8 cellular contexts compared by ENCODE assay signal in genomic region chr15:44735482-44736260, GRCh38. TPM values are rescaled to one million over a fixed set of nuclear protein-coding genes. Genes with fewer than 3 reads are reported as not detected.
A peak's percentile ranks its signal among the peaks of the same experiment; 100 is the strongest.
DNase-seq lines count a peak whose midpoint lies in the region; ATAC-seq lines count a peak whose summit lies in the region.

No MANE protein-coding gene starts in this region.

- H3K4me3 Mint-ChIP-seq in IgD-negative memory B cell (peak overlapping the region; percentile 80 to 96 (median 87)), naive B cell (peak overlapping the region; percentile 6 to 74 (median 57))

- peak in 1 of 2 donors; percentile 43 for DNase-seq in activated naive CD4-positive, alpha-beta T cell treated with anti-CD3 and anti-CD28 coated beads, Interleukin-2, amount 50 U/mL, for 72 hours (ENCODE audit: low spot score in 2 of 2)
- no peak for DNase-seq in naive B cell
- no peak for DNase-seq in SW480 (ENCODE audit: low spot score)
- DNase-seq in hippocampal formation (lab: John Stamatoyannopoulos, UW), result no peak
- DNase-seq in T1000 (lab: John Stamatoyannopoulos, UW), result no peak

- ATAC-seq in activated naive CD4-positive, alpha-beta T cell treated with anti-CD3 and anti-CD28 coated beads, Interleukin-2, amount 50 U/mL, for 72 hours, result peak; percentile 72
- ATAC-seq in naive B cell (ENCODE audit: low read depth in 2 of 2) (peak; percentile 58 to 66), HG02981 (IDR thresholded peaks at IDR 0.05; ENCODE audit: unreplicated experiment) (no peak)

- H3K4me3 ChIP-seq in GM08714 (ENCODE audit: low read length), result peak overlapping the region; percentile 52; the same call in 1 of the 2 replicates

- no peaks in the 10 kb centered on the region for H3K27me3 Mint-ChIP-seq in IgD-negative memory B cell
- H3K27me3 Mint-ChIP-seq in naive B cell, result no peaks in the 10 kb centered on the region

- H3K36me3 Mint-ChIP-seq in IgD-negative memory B cell (peaks cover 3% of the 10 kb centered on the region), naive B cell (no peaks in the 10 kb centered on the region)
- peaks cover 16 to 19% of the 10 kb centered on the region in 2 donors for H3K36me3 Mint-ChIP-seq in activated naive CD4-positive, alpha-beta T cell treated with anti-CD3 and anti-CD28 coated beads, Interleukin-2, amount 50 U/mL, for 72 hours

- peak overlapping the region; percentile 81 to 95 (median 95) for H3K27ac Mint-ChIP-seq in IgD-negative memory B cell
- peak overlapping the region; percentile 58 to 98 for H3K27ac Mint-ChIP-seq in activated naive CD4-positive, alpha-beta T cell treated with anti-CD3 and anti-CD28 coated beads, Interleukin-2, amount 50 U/mL, for 72 hours
- H3K27ac Mint-ChIP-seq in naive B cell, result peak overlapping the region; percentile 81 to 96 (median 94)

- H3K4me1 Mint-ChIP-seq in IgD-negative memory B cell (peaks cover 42 to 51% (median 48%) of the 10 kb centered on the region in 3 donors), naive B cell (peaks cover 26 to 43% (median 30%) of the 10 kb centered on the region in 3 donors)

- H3K9me3 Mint-ChIP-seq in IgD-negative memory B cell (no peaks in the 10 kb centered on the region), naive B cell (peaks cover 0 to 2% (median 0%) of the 10 kb centered on the region in 7 donors)
- no peaks in the 10 kb centered on the region for H3K9me3 Mint-ChIP-seq in activated naive CD4-positive, alpha-beta T cell treated with anti-CD3 and anti-CD28 coated beads, Interleukin-2, amount 50 U/mL, for 72 hours

RNA-seq across cellular contexts. Expression of gene TRIM69, which starts 0.7 kb away (rescaled TPM):
- polyA plus RNA-seq in IgD-negative memory B cell, result 30.7 TPM
- 10 to 100 TPM; 60.8 to 68.8 TPM for total RNA-seq in activated naive CD4-positive, alpha-beta T cell treated with anti-CD3 and anti-CD28 coated beads, Interleukin-2, amount 50 U/mL, for 72 hours
- polyA plus RNA-seq in naive B cell (ENCODE audit: low read depth in 6 of 6), result 10 to 100 TPM in 5 of 6 donors, 1 to 10 TPM in 1; 9.4 to 22.4 (median 18.1) TPM

RNA-seq across cellular contexts. Expression of gene B2M, which starts 24.4 kb away (rescaled TPM):
- polyA plus RNA-seq in IgD-negative memory B cell (23,226 TPM), naive B cell (ENCODE audit: low read depth in 6 of 6) (over 10,000 TPM; 15,630 to 30,116 (median 21,556) TPM)
- 1,000 to 10,000 TPM; 4,139 to 6,333 TPM for total RNA-seq in activated naive CD4-positive, alpha-beta T cell treated with anti-CD3 and anti-CD28 coated beads, Interleukin-2, amount 50 U/mL, for 72 hours

RNA-seq across cellular contexts. Expression of gene PATL2, which starts 24.5 kb away (rescaled TPM):
- 17.7 TPM for polyA plus RNA-seq in IgD-negative memory B cell
- total RNA-seq in activated naive CD4-positive, alpha-beta T cell treated with anti-CD3 and anti-CD28 coated beads, Interleukin-2, amount 50 U/mL, for 72 hours, result 10 to 100 TPM; 12.4 to 30.7 TPM
- 10 to 100 TPM in 5 of 6 donors, 1 to 10 TPM in 1; 9.3 to 28.6 (median 20.2) TPM for polyA plus RNA-seq in naive B cell (ENCODE audit: low read depth in 6 of 6)
